ENCODE assay signal across 1 cellular context in the genomic region with DNA sequence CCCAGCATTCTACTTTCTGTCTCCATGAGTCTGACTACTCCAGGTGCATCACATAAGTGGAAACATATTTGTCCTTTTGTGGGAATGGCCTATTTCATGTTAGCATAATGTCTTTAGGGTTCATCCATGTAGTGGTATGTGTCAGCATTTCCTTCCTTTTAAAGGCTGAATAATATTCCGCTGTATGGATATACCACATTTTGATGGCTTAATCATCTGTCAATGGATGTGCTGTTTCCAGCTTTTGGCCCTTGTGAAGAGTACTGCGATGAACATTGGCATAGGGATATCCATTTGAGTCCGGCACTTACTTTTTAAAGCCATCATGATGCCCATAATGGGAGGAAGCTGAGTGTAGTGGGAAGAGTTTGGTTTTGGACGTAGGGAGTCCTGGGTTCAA.
TF ChIP-seq lines count a peak whose summit lies in the region.

No MANE protein-coding gene starts in this region.

TF ChIP-seq in endothelial cell of umbilical vein, 7 proteins besides CTCF, POLR2A, EP300 and RAD21:
- no peak for TF ChIP-seq MAX (IDR thresholded peaks at IDR 0.05; ENCODE audit: insufficient read depth, insufficient read length)
- no peak for TF ChIP-seq EZH2 (IDR thresholded peaks at IDR 0.05; ENCODE audit: borderline replicate concordance, low read depth, low read length, severe bottlenecking)
- TF ChIP-seq GATA2 (IDR thresholded peaks at IDR 0.05; ENCODE audit: insufficient read depth, insufficient read length, low read depth, low read length), result no peak
- no peak for TF ChIP-seq JUN (IDR thresholded peaks at IDR 0.05; ENCODE audit: borderline replicate concordance, insufficient read depth, insufficient read length, low read depth)
- TF ChIP-seq FOS (IDR thresholded peaks at IDR 0.05; ENCODE audit: borderline replicate concordance, insufficient read depth, low read length), result no peak
- no peak for TF ChIP-seq MYC (IDR thresholded peaks at IDR 0.05; ENCODE audit: low read depth, low read length)
- no peak for TF ChIP-seq POLR2AphosphoS5 (IDR thresholded peaks at IDR 0.05; ENCODE audit: insufficient read depth, low read depth, low read length)
